ENCODE assay signal across 1 cellular context in the genomic region with DNA sequence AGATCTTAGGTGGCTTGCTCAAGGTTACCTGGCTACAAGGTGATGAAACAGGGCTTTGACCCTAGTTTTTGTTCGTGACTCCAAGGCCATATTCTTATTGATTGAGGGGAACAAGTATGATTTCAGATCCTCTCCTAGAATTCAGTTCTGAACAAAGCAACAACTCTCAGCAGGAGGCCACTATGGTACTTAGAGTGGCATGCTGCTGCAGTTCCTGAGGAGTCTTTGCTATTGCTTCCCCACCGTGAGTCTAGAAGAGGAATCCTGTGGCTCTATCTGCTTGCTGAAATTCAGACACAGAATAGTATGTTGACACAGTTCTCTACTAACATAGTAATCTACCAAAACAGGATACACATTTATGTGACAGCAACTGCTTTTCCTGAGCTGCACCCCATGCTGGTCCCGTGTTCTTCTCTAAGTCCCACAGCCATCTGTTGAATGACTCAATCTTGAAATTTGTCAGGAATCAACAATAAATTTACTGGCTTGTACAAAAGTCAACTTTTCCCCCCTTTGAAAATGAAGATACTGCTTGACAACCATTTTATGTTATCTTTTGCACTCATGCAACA.
TF ChIP-seq lines count a peak whose summit lies in the region.

No MANE protein-coding gene starts in this region.

TF ChIP-seq in HepG2, 621 proteins besides CTCF, POLR2A, EP300 and RAD21:
- no peak for TF ChIP-seq KLF6 (CRISPR knock-in tag; IDR thresholded peaks at IDR 0.05)
- TF ChIP-seq NR2F1 (CRISPR knock-in tag; IDR thresholded peaks at IDR 0.05), result no peak
- TF ChIP-seq, protein P1, sequence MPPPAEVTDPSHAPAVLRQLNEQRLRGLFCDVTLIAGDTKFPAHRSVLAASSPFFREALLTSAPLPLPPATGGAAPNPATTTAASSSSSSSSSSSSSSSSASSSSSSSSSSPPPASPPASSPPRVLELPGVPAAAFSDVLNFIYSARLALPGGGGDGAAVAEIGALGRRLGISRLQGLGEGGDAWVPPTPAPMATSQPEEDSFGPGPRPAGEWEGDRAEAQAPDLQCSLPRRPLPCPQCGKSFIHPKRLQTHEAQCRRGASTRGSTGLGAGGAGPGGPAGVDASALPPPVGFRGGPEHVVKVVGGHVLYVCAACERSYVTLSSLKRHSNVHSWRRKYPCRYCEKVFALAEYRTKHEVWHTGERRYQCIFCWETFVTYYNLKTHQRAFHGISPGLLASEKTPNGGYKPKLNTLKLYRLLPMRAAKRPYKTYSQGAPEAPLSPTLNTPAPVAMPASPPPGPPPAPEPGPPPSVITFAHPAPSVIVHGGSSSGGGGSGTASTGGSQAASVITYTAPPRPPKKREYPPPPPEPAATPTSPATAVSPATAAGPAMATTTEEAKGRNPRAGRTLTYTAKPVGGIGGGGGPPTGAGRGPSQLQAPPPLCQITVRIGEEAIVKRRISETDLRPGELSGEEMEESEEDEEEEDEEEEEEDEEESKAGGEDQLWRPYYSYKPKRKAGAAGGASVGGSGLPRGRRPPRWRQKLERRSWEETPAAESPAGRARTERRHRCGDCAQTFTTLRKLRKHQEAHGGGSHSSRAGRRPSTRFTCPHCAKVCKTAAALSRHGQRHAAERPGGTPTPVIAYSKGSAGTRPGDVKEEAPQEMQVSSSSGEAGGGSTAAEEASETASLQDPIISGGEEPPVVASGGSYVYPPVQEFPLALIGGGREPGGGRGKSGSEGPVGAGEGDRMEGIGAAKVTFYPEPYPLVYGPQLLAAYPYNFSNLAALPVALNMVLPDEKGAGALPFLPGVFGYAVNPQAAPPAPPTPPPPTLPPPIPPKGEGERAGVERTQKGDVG (CRISPR knock-in tag; IDR thresholded peaks at IDR 0.05; ENCODE audit: borderline replicate concordance), result no peak
TF ChIP-seq in HepG2: peak in this region for 0.
